23 cellular contexts compared by ENCODE assay signal in genomic region chr1:218495931-218496330, GRCh38.
A peak's percentile ranks its signal among the peaks of the same experiment; 100 is the strongest.
DNase-seq lines count a peak whose midpoint lies in the region; ATAC-seq and TF ChIP-seq lines count a peak whose summit lies in the region.
"Had no signal": no experiment of that assay in that cellular context is flagged by ENCODE, and none has a peak within 500 bp of the region (broad histone marks: within the 10 kb centered on the region; RNA-seq: fewer than 3 reads in every experiment).

No MANE protein-coding gene starts in this region.

- DNase-seq in ELR (ENCODE audit: low read depth), result peak; percentile 31
- DNase-seq in Panc1 (ENCODE audit: low read depth, low spot score), result no peak
- no peak for DNase-seq in foreskin keratinocyte
- no peak for DNase-seq in right atrium auricular region (ENCODE audit: low spot score)
- no peak for DNase-seq in NAMALWA (ENCODE audit: low spot score)
- DNase-seq in LoVo (ENCODE audit: low spot score), result no peak
- DNase-seq: activated CD4-positive, CD25-positive, alpha-beta regulatory T cell; activated CD8-positive, alpha-beta memory T cell treated with anti-CD3 and anti-CD28 coated beads, Interleukin-2, amount 10 ng/mL, durations not matched to agents 7 days and 5 days; activated gamma-delta T cell; activated T-cell treated with anti-CD3 and anti-CD28 coated beads, Interleukin-2, amount 50 U/mL, for 4 hours; C1 segment of cervical spinal cord; GF-D8; head of caudate nucleus; KG1; left ventricle myocardium inferior; naive B cell; NCI-H146; NCI-H345; psoas muscle; upper lobe of right lung had no signal

- BruUV-seq in Panc1 (replicated peaks; lab: Mats Ljungman, UMichigan), result no TSS peak

- no peak overlapping the region for H3K4me3 ChIP-seq in Panc1 (ENCODE audit: low read depth in 2 of 2, low read length in 2 of 2)
- H3K4me3 ChIP-seq in skeletal muscle satellite cell (ENCODE audit: low read length), result no peak overlapping the region
- H3K4me3 ChIP-seq in right atrium auricular region, result no peak overlapping the region
- H3K4me3 ChIP-seq: left ventricle myocardium inferior, psoas muscle, upper lobe of right lung had no signal

- peak overlapping the region; percentile 60 for H3K9ac ChIP-seq in skeletal muscle satellite cell (ENCODE audit: low read depth, low read length)

- H3K27me3 ChIP-seq in Panc1 (ENCODE audit: control insufficient read depth, insufficient read depth, low read length), result no peaks in the 10 kb centered on the region
- H3K27me3 ChIP-seq in foreskin keratinocyte, result no peaks in the 10 kb centered on the region
- H3K27me3 ChIP-seq in skeletal muscle satellite cell (ENCODE audit: control insufficient read depth, insufficient read depth, low read length), result no peaks in the 10 kb centered on the region
- H3K27me3 ChIP-seq in right atrium auricular region, result no peaks in the 10 kb centered on the region
- H3K27me3 ChIP-seq: upper lobe of right lung had no signal

- CTCF ChIA-PET in Panc1 (lab: Charles Lee), result no interaction called here

- POLR2A ChIA-PET in Panc1 (lab: Charles Lee), result no interaction called here

- H3K4me2 ChIP-seq in skeletal muscle satellite cell (ENCODE audit: low read length), result no peak overlapping the region

- in situ Hi-C loops in Panc1 (cut with HindIII; ENCODE audit: low pct_unique_long_range_greater_than_20kb, low sequenced_read_pairs), result no loop called here

- intact Hi-C loops in Panc1 (cut with micrococcal nuclease; ENCODE audit: unreplicated experiment), result no loop called here

- H3K36me3 ChIP-seq in Panc1 (ENCODE audit: control insufficient read depth, insufficient read depth, low read length), result no peaks in the 10 kb centered on the region
- no peaks in the 10 kb centered on the region for H3K36me3 ChIP-seq in skeletal muscle satellite cell (ENCODE audit: insufficient read depth, low read length)
- no peaks in the 10 kb centered on the region for H3K36me3 ChIP-seq in right atrium auricular region
- H3K36me3 ChIP-seq: left ventricle myocardium inferior, upper lobe of right lung had no signal

- ATAC-seq in Panc1, result no peak
- no peak for ATAC-seq in foreskin keratinocyte
- no peak for ATAC-seq in HG02588 (IDR thresholded peaks at IDR 0.05; ENCODE audit: unreplicated experiment)
- ATAC-seq: activated CD8-positive, alpha-beta memory T cell treated with anti-CD3 and anti-CD28 coated beads, Interleukin-2, amount 10 ng/mL, durations not matched to agents 7 days and 5 days; activated T-cell treated with anti-CD3 and anti-CD28 coated beads, Interleukin-2, amount 50 U/mL, for 4 hours; stimulated activated memory B cell treated with anti-CD40 and anti-IgM and Interleukin-4, amounts not matched to agents 10 μg/mL and 1 μg/mL and 100 μg/mL, for 72 hours; upper lobe of right lung had no signal

- H3K27ac ChIP-seq in Panc1 (ENCODE audit: low read length), result peak overlapping the region; percentile 77
- H3K27ac ChIP-seq in foreskin keratinocyte, result peak overlapping the region; percentile 24
- H3K27ac ChIP-seq in right atrium auricular region, result no peak overlapping the region
- H3K27ac ChIP-seq: left ventricle myocardium inferior, psoas muscle, upper lobe of right lung had no signal

- H3K4me1 ChIP-seq in Panc1 (ENCODE audit: control insufficient read depth, insufficient read depth, low read length) (peaks cover 21% of the 10 kb centered on the region; the same call in 1 of the 2 replicates), foreskin keratinocyte (peaks cover 40% of the 10 kb centered on the region), skeletal muscle satellite cell (ENCODE audit: control insufficient read depth, insufficient read depth, low read length) (peaks cover 43% of the 10 kb centered on the region), right atrium auricular region (peaks cover 0 to 9% of the 10 kb centered on the region in 2 donors)

- TF ChIP-seq CTCF in Panc1 (IDR thresholded peaks at IDR 0.05) (no peak), foreskin keratinocyte (conservative IDR thresholded peaks at IDR 0.05) (no peak), right atrium auricular region (IDR thresholded peaks at IDR 0.05) (no peak)

- H3K9me3 ChIP-seq in Panc1 (ENCODE audit: control insufficient read depth, insufficient read depth, low read depth, low read length), result peaks cover 3% of the 10 kb centered on the region; the same call in 1 of the 2 replicates
- H3K9me3 ChIP-seq in skeletal muscle satellite cell (replicated peaks; ENCODE audit: low read length), result no peaks in the 10 kb centered on the region
- no peaks in the 10 kb centered on the region for H3K9me3 ChIP-seq in right atrium auricular region
- H3K9me3 ChIP-seq: left ventricle myocardium inferior, psoas muscle, upper lobe of right lung had no signal

Comparison
In these comparisons a context has a peak if more than half of its experiments do, and no peak if none do; other contexts are left out.
1. H3K27ac ChIP-seq: peak in Panc1 (single experiment) and foreskin keratinocyte (single experiment); none in right atrium auricular region (0 of 2).